In the genomic region with DNA sequence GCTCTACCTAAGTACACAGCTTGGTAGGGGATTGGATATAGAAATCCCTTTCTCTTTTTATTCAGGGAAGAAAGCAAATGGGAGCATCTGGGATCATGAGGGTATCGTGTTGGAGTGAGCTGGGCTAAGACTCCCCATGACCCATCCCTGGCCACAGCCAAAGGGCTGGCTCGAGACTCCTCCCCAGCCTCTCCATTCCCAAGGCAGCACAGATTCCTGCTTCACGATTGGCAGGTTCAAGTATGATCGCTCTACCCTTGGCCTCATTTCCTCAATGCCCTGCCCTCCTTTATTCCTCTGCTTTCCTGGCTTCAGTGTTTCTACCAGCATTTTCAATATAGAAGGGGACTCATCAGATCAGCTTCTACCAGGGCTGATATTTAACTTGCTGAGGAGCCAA, we compare ENCODE assay signal across 17 cellular contexts.
DNase-seq lines count a peak whose midpoint lies in the region; ATAC-seq and TF ChIP-seq lines count a peak whose summit lies in the region.
"Had no signal": no experiment of that assay in that cellular context is flagged by ENCODE, and none has a peak within 500 bp of the region (broad histone marks: within the 10 kb centered on the region; RNA-seq: fewer than 3 reads in every experiment).

No MANE protein-coding gene starts in this region.

- no peaks in the 10 kb centered on the region for H3K36me3 Mint-ChIP-seq in GM23338 (ENCODE audit: low read depth)
- no peaks in the 10 kb centered on the region for H3K36me3 Mint-ChIP-seq in T-helper 2 cell treated with Interferon-gamma antibody and Interleukin-4, amounts not matched to agents 5 μg/mL and 100 μg/mL, for 36 hours (ENCODE audit: low read depth)

- no peaks in the 10 kb centered on the region for H3K4me1 ChIP-seq in GM23338 (ENCODE audit: insufficient read depth)
- H3K4me1 ChIP-seq in mucosa of descending colon (ENCODE audit: low read depth): no peaks in the 10 kb centered on the region

- H3K36me3 ChIP-seq in GM23338 (ENCODE audit: insufficient read depth): no peaks in the 10 kb centered on the region
- no peaks in the 10 kb centered on the region for H3K36me3 ChIP-seq in mucosa of descending colon (ENCODE audit: low read depth)

- H3K27ac ChIP-seq in GM23338 (ENCODE audit: low read depth): no peak overlapping the region

- H3K4me1 Mint-ChIP-seq in GM23338: peaks cover 10% of the 10 kb centered on the region; the same call in 2 of the 3 replicates
- H3K4me1 Mint-ChIP-seq in T-helper 2 cell treated with Interferon-gamma antibody and Interleukin-4, amounts not matched to agents 5 μg/mL and 100 μg/mL, for 36 hours (ENCODE audit: low read depth): no peaks in the 10 kb centered on the region
- H3K4me1 Mint-ChIP-seq: CD4-positive, alpha-beta memory T cell had no signal

- H3K27me3 Mint-ChIP-seq in GM23338 (ENCODE audit: insufficient read depth, low read depth, poor library complexity): no peaks in the 10 kb centered on the region
- peaks cover 15% of the 10 kb centered on the region for H3K27me3 Mint-ChIP-seq in T-helper 2 cell treated with Interferon-gamma antibody and Interleukin-4, amounts not matched to agents 5 μg/mL and 100 μg/mL, for 36 hours (ENCODE audit: low read depth)

- no peak overlapping the region for H3K4me3 ChIP-seq in GM23338
- no peak overlapping the region for H3K4me3 ChIP-seq in mucosa of descending colon

- no peaks in the 10 kb centered on the region for H3K9me3 ChIP-seq in mucosa of descending colon

- no peaks in the 10 kb centered on the region for H3K9me2 ChIP-seq in GM23338 (ENCODE audit: insufficient read depth)

- TF ChIP-seq CTCF in GM23338 (conservative IDR thresholded peaks at IDR 0.05; ENCODE audit: low read depth in 2 of 2) (no peak), mucosa of descending colon (IDR thresholded peaks at IDR 0.05) (no peak)

- H3K9me3 Mint-ChIP-seq in GM23338: no peaks in the 10 kb centered on the region; the same call in 2 of the 3 replicates
- no peaks in the 10 kb centered on the region for H3K9me3 Mint-ChIP-seq in T-helper 2 cell treated with Interferon-gamma antibody and Interleukin-4, amounts not matched to agents 5 μg/mL and 100 μg/mL, for 36 hours

- no peak overlapping the region for H2AFZ ChIP-seq in GM23338

- peak overlapping the region; percentile 19; the same call in 1 of the 2 replicates for H3K27ac Mint-ChIP-seq in GM23338
- no peak overlapping the region for H3K27ac Mint-ChIP-seq in T-helper 2 cell treated with Interferon-gamma antibody and Interleukin-4, amounts not matched to agents 5 μg/mL and 100 μg/mL, for 36 hours
- H3K27ac Mint-ChIP-seq: CD4-positive, alpha-beta memory T cell had no signal

- DNase-seq in G401 (ENCODE audit: low spot score) (peak; percentile 9), GM23338 (ENCODE audit: low spot score) (no peak), cerebellar cortex (ENCODE audit: low spot score) (peak; percentile 4), mucosa of descending colon (no peak), OCI-M1 (lab: John Stamatoyannopoulos, UW) (no peak), T-helper 1 cell (no peak)
- DNase-seq in T-helper 2 cell treated with Interferon-gamma antibody and Interleukin-4, amounts not matched to agents 5 μg/mL and 100 μg/mL, for 36 hours (ENCODE audit: low spot score): no peak
- DNase-seq: C1 segment of cervical spinal cord; Calu3; CD4-positive, alpha-beta memory T cell; COR-L47; DMS53; DMS79 treated with DMSO at 0.1 percent for 48 hours; GOT3; H7; HCEC 1CT had no signal

- intact Hi-C loops in mucosa of descending colon (cut with DNase I, micrococcal nuclease): no loop called here

- in situ Hi-C loops in G401 (cut with HindIII; ENCODE audit: low sequenced_read_pairs): no loop called here

- no peaks in the 10 kb centered on the region for H3K79me2 ChIP-seq in GM23338 (replicated peaks; ENCODE audit: insufficient read depth)

- no peak overlapping the region for H3K4me3 Mint-ChIP-seq in GM23338
- no peak overlapping the region for H3K4me3 Mint-ChIP-seq in T-helper 2 cell treated with Interferon-gamma antibody and Interleukin-4, amounts not matched to agents 5 μg/mL and 100 μg/mL, for 36 hours
- H3K4me3 Mint-ChIP-seq: CD4-positive, alpha-beta memory T cell had no signal

- no peaks in the 10 kb centered on the region for H3K27me3 ChIP-seq in GM23338 (ENCODE audit: insufficient read depth)

- H4K20me1 ChIP-seq in GM23338 (replicated peaks; ENCODE audit: insufficient read depth): no peaks in the 10 kb centered on the region

- H3K4me2 ChIP-seq in GM23338: no peak overlapping the region

- ATAC-seq in GM23338: peak; percentile 50
- ATAC-seq in mucosa of descending colon: peak; percentile 56
- ATAC-seq in GM21786 (IDR thresholded peaks at IDR 0.05; ENCODE audit: unreplicated experiment): no peak

- H3F3A ChIP-seq in GM23338 (replicated peaks; ENCODE audit: low read depth): no peaks in the 10 kb centered on the region

TF ChIP-seq in GM23338, 12 proteins besides CTCF, POLR2A, EP300 and RAD21 (continues in another document):
- TF ChIP-seq JUNB (IDR thresholded peaks at IDR 0.05; ENCODE audit: unreplicated experiment) (no peak), ZNF331 (CRISPR knock-in tag; IDR thresholded peaks at IDR 0.05; ENCODE audit: low read depth) (no peak)
- TF ChIP-seq, protein P1, sequence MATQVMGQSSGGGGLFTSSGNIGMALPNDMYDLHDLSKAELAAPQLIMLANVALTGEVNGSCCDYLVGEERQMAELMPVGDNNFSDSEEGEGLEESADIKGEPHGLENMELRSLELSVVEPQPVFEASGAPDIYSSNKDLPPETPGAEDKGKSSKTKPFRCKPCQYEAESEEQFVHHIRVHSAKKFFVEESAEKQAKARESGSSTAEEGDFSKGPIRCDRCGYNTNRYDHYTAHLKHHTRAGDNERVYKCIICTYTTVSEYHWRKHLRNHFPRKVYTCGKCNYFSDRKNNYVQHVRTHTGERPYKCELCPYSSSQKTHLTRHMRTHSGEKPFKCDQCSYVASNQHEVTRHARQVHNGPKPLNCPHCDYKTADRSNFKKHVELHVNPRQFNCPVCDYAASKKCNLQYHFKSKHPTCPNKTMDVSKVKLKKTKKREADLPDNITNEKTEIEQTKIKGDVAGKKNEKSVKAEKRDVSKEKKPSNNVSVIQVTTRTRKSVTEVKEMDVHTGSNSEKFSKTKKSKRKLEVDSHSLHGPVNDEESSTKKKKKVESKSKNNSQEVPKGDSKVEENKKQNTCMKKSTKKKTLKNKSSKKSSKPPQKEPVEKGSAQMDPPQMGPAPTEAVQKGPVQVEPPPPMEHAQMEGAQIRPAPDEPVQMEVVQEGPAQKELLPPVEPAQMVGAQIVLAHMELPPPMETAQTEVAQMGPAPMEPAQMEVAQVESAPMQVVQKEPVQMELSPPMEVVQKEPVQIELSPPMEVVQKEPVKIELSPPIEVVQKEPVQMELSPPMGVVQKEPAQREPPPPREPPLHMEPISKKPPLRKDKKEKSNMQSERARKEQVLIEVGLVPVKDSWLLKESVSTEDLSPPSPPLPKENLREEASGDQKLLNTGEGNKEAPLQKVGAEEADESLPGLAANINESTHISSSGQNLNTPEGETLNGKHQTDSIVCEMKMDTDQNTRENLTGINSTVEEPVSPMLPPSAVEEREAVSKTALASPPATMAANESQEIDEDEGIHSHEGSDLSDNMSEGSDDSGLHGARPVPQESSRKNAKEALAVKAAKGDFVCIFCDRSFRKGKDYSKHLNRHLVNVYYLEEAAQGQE (IDR thresholded peaks at IDR 0.05; ENCODE audit: unreplicated experiment): no peak
- TF ChIP-seq, protein P2, sequence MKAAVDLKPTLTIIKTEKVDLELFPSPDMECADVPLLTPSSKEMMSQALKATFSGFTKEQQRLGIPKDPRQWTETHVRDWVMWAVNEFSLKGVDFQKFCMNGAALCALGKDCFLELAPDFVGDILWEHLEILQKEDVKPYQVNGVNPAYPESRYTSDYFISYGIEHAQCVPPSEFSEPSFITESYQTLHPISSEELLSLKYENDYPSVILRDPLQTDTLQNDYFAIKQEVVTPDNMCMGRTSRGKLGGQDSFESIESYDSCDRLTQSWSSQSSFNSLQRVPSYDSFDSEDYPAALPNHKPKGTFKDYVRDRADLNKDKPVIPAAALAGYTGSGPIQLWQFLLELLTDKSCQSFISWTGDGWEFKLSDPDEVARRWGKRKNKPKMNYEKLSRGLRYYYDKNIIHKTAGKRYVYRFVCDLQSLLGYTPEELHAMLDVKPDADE (IDR thresholded peaks at IDR 0.05): no peak

Comparison
In these comparisons a context has a peak if more than half of its experiments do, and no peak if none do; other contexts are left out.
1. DNase-seq: peak in G401 (single experiment) and cerebellar cortex (single experiment); none in GM23338 (single experiment), mucosa of descending colon (0 of 3), T-helper 2 cell treated with Interferon-gamma antibody and Interleukin-4, amounts not matched to agents 5 μg/mL and 100 μg/mL, for 36 hours (single experiment), OCI-M1 (single experiment) and T-helper 1 cell (0 of 5).